In genomic region chr19:16573296-16573695, GRCh38 we compare ENCODE assay signal across 8 cellular contexts. TPM values are rescaled to one million over a fixed set of nuclear protein-coding genes. Genes with fewer than 3 reads are reported as not detected.
DNase-seq lines count a peak whose midpoint lies in the region; ATAC-seq and TF ChIP-seq lines count a peak whose summit lies in the region.

No MANE protein-coding gene starts in this region.

- H3K36me3 Mint-ChIP-seq in T-cell, result peaks cover 16% of the 10 kb centered on the region

- TF ChIP-seq CTCF in fibroblast of pulmonary artery (IDR thresholded peaks at IDR 0.05; ENCODE audit: low read length, missing control alignments) (no peak), psoas muscle (IDR thresholded peaks at IDR 0.05) (no peak)

- CTCF ChIA-PET in T-cell (lab: Charles Lee), result interaction anchor here in 1 of 2 donors (1.4 kb wide), 1 partner anchor 11 kb away, joined by 11 read pairs; no protein-coding TSS in a partner anchor

- peaks cover 56 to 66% (median 62%) of the 10 kb centered on the region in 3 donors for H3K4me1 Mint-ChIP-seq in T-cell

- H3K27ac Mint-ChIP-seq in T-cell, result peak overlapping the region; percentile 94 to 99

- intact Hi-C loops in psoas muscle (cut with DNase I), result loop anchor here (5.0 kb wide), 1 partner anchor 54 kb away; the partner anchor contains the start of gene MED26 (in 2 of the 2)

- peak overlapping the region; percentile 90 to 98 (median 92) for H3K4me3 Mint-ChIP-seq in T-cell

- no peaks in the 10 kb centered on the region for H3K27me3 Mint-ChIP-seq in T-cell

- POLR2A ChIA-PET in T-cell (lab: Charles Lee), result interaction anchor here in 1 of 2 donors (0.9 kb wide), 1 partner anchor 11 kb away, joined by 3 read pairs; no protein-coding TSS in a partner anchor

- H3K4me3 ChIP-seq in GM08714 (ENCODE audit: low read length), result peak overlapping the region; percentile 87
- peak overlapping the region; percentile 96 for H3K4me3 ChIP-seq in fibroblast of pulmonary artery (replicated peaks; ENCODE audit: low read depth, low read length)
- peak overlapping the region; percentile 95 for H3K4me3 ChIP-seq in psoas muscle

- peaks cover 62% of the 10 kb centered on the region for H3K4me1 ChIP-seq in psoas muscle

- H3K36me3 ChIP-seq in psoas muscle (ENCODE audit: insufficient read depth in 1 of 2, low read depth in 1 of 2), result peaks cover 2 to 56% of the 10 kb centered on the region in 2 donors

- ATAC-seq in T-cell (replicated peaks in 1 of 4), result no peak
- ATAC-seq in psoas muscle, result no peak

- H3K9me3 Mint-ChIP-seq in T-cell, result no peaks in the 10 kb centered on the region

- H3K27ac ChIP-seq in psoas muscle, result peak overlapping the region; percentile 86

- 57 to 60% (median 58%) methylated on average over 13 of the region's 13 CpGs for WGBS in psoas muscle, 3 donors

- H3K27me3 ChIP-seq in psoas muscle (ENCODE audit: insufficient read depth in 3 of 3, low read length in 2 of 3), result no peaks in the 10 kb centered on the region

- H3K9me3 ChIP-seq in psoas muscle, result no peaks in the 10 kb centered on the region

- no peak for DNase-seq in T-cell
- no peak for DNase-seq in fibroblast of pulmonary artery (ENCODE audit: low read depth)
- DNase-seq in psoas muscle, result no peak
- no peak for DNase-seq in dedifferentiated amniotic fluid mesenchymal stem cell (ENCODE audit: extremely low spot score)
- no peak for DNase-seq in activated gamma-delta T cell treated with Interleukin-2 at 50 U/mL for 16 hours
- no peak for DNase-seq in cerebellar cortex (ENCODE audit: low spot score)
- DNase-seq in mucosa of gallbladder (ENCODE audit: low spot score), result no peak

RNA-seq across cellular contexts. Expression of gene SLC35E1, which starts 1.1 kb away (rescaled TPM):
- total RNA-seq in T-cell (10 to 100 TPM; 32.7 to 67.5 (median 36.9) TPM), psoas muscle (10 to 100 TPM; 25.6 to 40.7 (median 26.9) TPM), mucosa of gallbladder (43.0 TPM)
- 10 to 100 TPM; 17.1 to 42.1 (median 32.8) TPM for polyA plus RNA-seq in psoas muscle

RNA-seq across cellular contexts. Expression of gene CHERP, which starts 31.1 kb away (rescaled TPM):
- total RNA-seq in T-cell (10 to 100 TPM; 52.6 to 76.7 (median 70.3) TPM), psoas muscle (10 to 100 TPM; 30.1 to 36.2 (median 33.5) TPM), mucosa of gallbladder (47.3 TPM)
- 10 to 100 TPM; 17.0 to 28.1 (median 25.0) TPM for polyA plus RNA-seq in psoas muscle

RNA-seq across cellular contexts. Expression of gene MED26, which starts 54.7 kb away (rescaled TPM):
- total RNA-seq in T-cell, result 10 to 100 TPM; 14.7 to 42.0 (median 21.1) TPM
- 1 to 10 TPM; 4.8 to 9.6 (median 5.5) TPM for total RNA-seq in psoas muscle
- polyA plus RNA-seq in psoas muscle, result 1 to 10 TPM; 5.1 to 8.7 (median 5.2) TPM
- 8.3 TPM for total RNA-seq in mucosa of gallbladder
